Comparison of ENCODE assay signal across 20 cellular contexts in the genomic region with DNA sequence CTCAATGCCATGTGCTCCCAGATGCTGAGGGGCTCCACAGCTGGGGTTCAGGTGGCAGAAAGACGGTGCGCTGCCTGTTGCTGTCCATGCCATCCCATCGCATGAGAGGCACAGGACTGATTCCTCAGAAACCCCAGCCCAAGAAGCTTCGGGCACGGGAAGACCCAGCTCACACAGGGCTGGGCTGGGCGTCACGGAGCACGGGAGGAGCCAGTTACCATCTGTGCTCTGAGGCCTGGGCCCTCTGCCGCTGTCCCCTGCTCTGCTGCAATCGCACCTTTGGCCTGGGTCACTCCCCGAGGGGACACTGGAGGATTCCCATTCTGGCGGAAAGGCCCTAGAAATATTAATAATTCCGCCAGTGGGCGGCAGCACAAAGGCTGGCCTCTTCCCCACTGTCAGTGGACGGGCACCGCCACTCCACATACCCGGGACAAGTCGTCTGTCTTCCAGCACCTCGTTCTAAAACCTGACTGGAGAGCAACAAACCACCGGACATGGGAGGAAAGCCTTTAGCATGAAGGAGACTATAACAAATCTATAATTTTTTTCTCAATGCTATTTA.
A peak's percentile ranks its signal among the peaks of the same experiment; 100 is the strongest.
DNase-seq lines count a peak whose midpoint lies in the region; ATAC-seq and TF ChIP-seq lines count a peak whose summit lies in the region.
"Had no signal": no experiment of that assay in that cellular context is flagged by ENCODE, and none has a peak within 500 bp of the region (broad histone marks: within the 10 kb centered on the region; RNA-seq: fewer than 3 reads in every experiment).

No MANE protein-coding gene starts in this region.

- H3K4me1 ChIP-seq in Caco-2 (peaks cover 68% of the 10 kb centered on the region), OCI-LY1 (ENCODE audit: insufficient read depth, low read length, severe bottlenecking) (peaks cover 4% of the 10 kb centered on the region), heart right ventricle (peaks cover 8 to 98% (median 64%) of the 10 kb centered on the region in 9 donors)

- H3K79me2 ChIP-seq in OCI-LY1 (ENCODE audit: insufficient read depth, low read length): no peaks in the 10 kb centered on the region

- no peaks in the 10 kb centered on the region for H3F3A ChIP-seq in OCI-LY1 (ENCODE audit: insufficient read depth, low read length)

- H3K27me3 Mint-ChIP-seq in Caco-2 (ENCODE audit: insufficient read depth, unreplicated experiment) (no peaks in the 10 kb centered on the region), endothelial cell (ENCODE audit: unreplicated experiment) (no peaks in the 10 kb centered on the region)
- no peaks in the 10 kb centered on the region for H3K27me3 Mint-ChIP-seq in natural killer cell treated with Interleukin-12 subunit alpha and Interleukin-12 subunit beta and Interleukin-15 and Interleukin-18, amount 100 ng/mL, for 72 hours
- H3K27me3 Mint-ChIP-seq: B cell had no signal

- no peak for ATAC-seq in natural killer cell treated with Interleukin-12 subunit alpha and Interleukin-12 subunit beta and Interleukin-15 and Interleukin-18, amount 100 ng/mL, for 72 hours
- no peak for ATAC-seq in Right ventricle myocardium superior (ENCODE audit: poor library complexity)
- no peak for ATAC-seq in GM19397 (IDR thresholded peaks at IDR 0.05; ENCODE audit: unreplicated experiment)
- ATAC-seq in heart right ventricle: no peak

- TF ChIP-seq CTCF in Caco-2 (IDR thresholded peaks at IDR 0.05; ENCODE audit: insufficient read depth in 1 of 2, low read depth in 1 of 2, low read length in 1 of 2, severe bottlenecking in 1 of 2, unreplicated experiment in 1 of 2): no peak
- TF ChIP-seq CTCF in OCI-LY1 (IDR thresholded peaks at IDR 0.05; ENCODE audit: low read length): peak; percentile 22; the same call in 1 of the 2 replicates
- TF ChIP-seq CTCF in endothelial cell (IDR thresholded peaks at IDR 0.05; ENCODE audit: unreplicated experiment): no peak
- no peak for TF ChIP-seq CTCF in heart right ventricle (IDR thresholded peaks at IDR 0.05)

- H3K27ac Mint-ChIP-seq in Caco-2 (ENCODE audit: unreplicated experiment) (peak overlapping the region; percentile 64), endothelial cell (ENCODE audit: unreplicated experiment) (peak overlapping the region; percentile 98)
- H3K27ac Mint-ChIP-seq in natural killer cell treated with Interleukin-12 subunit alpha and Interleukin-12 subunit beta and Interleukin-15 and Interleukin-18, amount 100 ng/mL, for 72 hours: peak overlapping the region; percentile 96 to 97
- H3K27ac Mint-ChIP-seq: endodermal cell had no signal

- H2AFZ ChIP-seq in OCI-LY1 (ENCODE audit: low read length): no peak overlapping the region

- H3K36me3 ChIP-seq in Caco-2 (ENCODE audit: control insufficient read depth, insufficient read depth, low read length): no peaks in the 10 kb centered on the region
- H3K36me3 ChIP-seq in OCI-LY1 (ENCODE audit: insufficient read depth, low read length): no peaks in the 10 kb centered on the region
- H3K36me3 ChIP-seq in heart right ventricle: no peaks in the 10 kb centered on the region
- H3K36me3 ChIP-seq: thoracic aorta had no signal

- intact Hi-C loops in Caco-2 (cut with micrococcal nuclease; ENCODE audit: unreplicated experiment): loop anchor here (5.0 kb wide), 1 partner anchor 90 kb away; a partner anchor contains a TSS
- intact Hi-C loops in Right ventricle myocardium superior (cut with DNase I): no loop called here
- intact Hi-C loops in heart right ventricle (cut with DNase I): loop anchor here in 3 of 10 donors (10.0 kb wide), 1 partner anchor 92 kb away; a partner anchor contains a TSS

- 89 to 95% methylated on average over 20 of the region's 20 CpGs for WGBS in heart right ventricle, 2 donors

- H3K27ac ChIP-seq in OCI-LY1 (ENCODE audit: low read depth, low read length, poor library complexity, severe bottlenecking) (no peak overlapping the region), heart right ventricle (peak overlapping the region in 1 of 10 donors; percentile 61)
- H3K27ac ChIP-seq: HL-60, thoracic aorta had no signal

- no peaks in the 10 kb centered on the region for H3K9me3 Mint-ChIP-seq in Caco-2 (ENCODE audit: unreplicated experiment)
- H3K9me3 Mint-ChIP-seq in endothelial cell (ENCODE audit: unreplicated experiment): no peaks in the 10 kb centered on the region
- peaks cover 3% of the 10 kb centered on the region for H3K9me3 Mint-ChIP-seq in natural killer cell treated with Interleukin-12 subunit alpha and Interleukin-12 subunit beta and Interleukin-15 and Interleukin-18, amount 100 ng/mL, for 72 hours
- H3K9me3 Mint-ChIP-seq: activated T-helper 2 cell treated with anti-CD3 and anti-CD28 coated beads, Interferon-gamma antibody, Interleukin-2, Interleukin-4, amounts not matched to agents 10 μg/mL and 5 μg/mL and 100 μg/mL, durations not matched to agents 14 hours and 24 hours and 36 hours; endodermal cell had no signal

- H3K4me3 ChIP-seq in Caco-2 (ENCODE audit: low read depth, low read length): no peak overlapping the region
- H3K4me3 ChIP-seq in OCI-LY1 (ENCODE audit: low read depth, low read length, poor library complexity, severe bottlenecking): no peak overlapping the region
- H3K4me3 ChIP-seq in heart right ventricle: no peak overlapping the region
- H3K4me3 ChIP-seq: thoracic aorta had no signal

- H3K9me3 ChIP-seq in Caco-2 (no peaks in the 10 kb centered on the region), OCI-LY1 (ENCODE audit: low read length) (no peaks in the 10 kb centered on the region), heart right ventricle (no peaks in the 10 kb centered on the region)
- H3K9me3 ChIP-seq: thoracic aorta had no signal

- H3K4me2 ChIP-seq in OCI-LY1 (ENCODE audit: low read length): no peak overlapping the region

- H3K4me3 Mint-ChIP-seq in Caco-2 (ENCODE audit: unreplicated experiment) (no peak overlapping the region), endothelial cell (ENCODE audit: unreplicated experiment) (no peak overlapping the region)
- H3K4me3 Mint-ChIP-seq in natural killer cell treated with Interleukin-12 subunit alpha and Interleukin-12 subunit beta and Interleukin-15 and Interleukin-18, amount 100 ng/mL, for 72 hours: peak overlapping the region; percentile 69
- H3K4me3 Mint-ChIP-seq: B cell, endodermal cell had no signal

- H3K36me3 Mint-ChIP-seq in Caco-2 (ENCODE audit: insufficient read depth, unreplicated experiment) (no peaks in the 10 kb centered on the region), endothelial cell (ENCODE audit: low read depth, unreplicated experiment) (peaks cover 3% of the 10 kb centered on the region)
- H3K36me3 Mint-ChIP-seq in natural killer cell treated with Interleukin-12 subunit alpha and Interleukin-12 subunit beta and Interleukin-15 and Interleukin-18, amount 100 ng/mL, for 72 hours: peaks cover 5% of the 10 kb centered on the region

- no peak for DNase-seq in Caco-2
- DNase-seq in endothelial cell (ENCODE audit: low spot score): peak; percentile 32
- no peak for DNase-seq in natural killer cell treated with Interleukin-12 subunit alpha and Interleukin-12 subunit beta and Interleukin-15 and Interleukin-18, amount 100 ng/mL, for 72 hours (ENCODE audit: low spot score)
- no peak for DNase-seq in Right ventricle myocardium superior
- no peak for DNase-seq in heart right ventricle
- DNase-seq: amniotic stem cell; central memory CD4-positive, alpha-beta T cell; endodermal cell; GF-D8; hippocampal formation; KBM-7; NCI-H1048; NCI-H2081 treated with DMSO at 0.1 percent for 48 hours; stimulated activated CD4-positive, alpha-beta T cell treated with anti-CD3 and anti-CD28 coated beads, Interleukin-4, amount 100 ng/mL, for 1 hour had no signal

- BruUV-seq in Caco-2 (replicated peaks; lab: Mats Ljungman, UMichigan): no TSS peak

- H3K4me1 Mint-ChIP-seq in Caco-2 (ENCODE audit: low read depth, unreplicated experiment) (peaks cover 62% of the 10 kb centered on the region), endothelial cell (ENCODE audit: unreplicated experiment) (peaks cover 91% of the 10 kb centered on the region)
- H3K4me1 Mint-ChIP-seq in natural killer cell treated with Interleukin-12 subunit alpha and Interleukin-12 subunit beta and Interleukin-15 and Interleukin-18, amount 100 ng/mL, for 72 hours (ENCODE audit: low read depth in 2 of 2): peaks cover 74 to 93% of the 10 kb centered on the region in 2 donors

- no peaks in the 10 kb centered on the region for H3K27me3 ChIP-seq in Caco-2 (replicated peaks; ENCODE audit: control insufficient read depth, insufficient read depth, low read length)
- H3K27me3 ChIP-seq in OCI-LY1 (ENCODE audit: insufficient read depth, low read length): no peaks in the 10 kb centered on the region
- H3K27me3 ChIP-seq in heart right ventricle: no peaks in the 10 kb centered on the region

- CTCF ChIA-PET in Caco-2 (lab: Charles Lee): no interaction called here

- H3K9me2 ChIP-seq in OCI-LY1 (ENCODE audit: low read depth, low read length): no peaks in the 10 kb centered on the region

- POLR2A ChIA-PET in Caco-2 (lab: Charles Lee): no interaction called here

- H4K20me1 ChIP-seq in OCI-LY1 (ENCODE audit: insufficient read depth, low read length): peaks cover 3% of the 10 kb centered on the region

- H3K9ac ChIP-seq in OCI-LY1 (ENCODE audit: low read length): no peak overlapping the region
